20 cellular contexts compared by ENCODE assay signal in the genomic region with DNA sequence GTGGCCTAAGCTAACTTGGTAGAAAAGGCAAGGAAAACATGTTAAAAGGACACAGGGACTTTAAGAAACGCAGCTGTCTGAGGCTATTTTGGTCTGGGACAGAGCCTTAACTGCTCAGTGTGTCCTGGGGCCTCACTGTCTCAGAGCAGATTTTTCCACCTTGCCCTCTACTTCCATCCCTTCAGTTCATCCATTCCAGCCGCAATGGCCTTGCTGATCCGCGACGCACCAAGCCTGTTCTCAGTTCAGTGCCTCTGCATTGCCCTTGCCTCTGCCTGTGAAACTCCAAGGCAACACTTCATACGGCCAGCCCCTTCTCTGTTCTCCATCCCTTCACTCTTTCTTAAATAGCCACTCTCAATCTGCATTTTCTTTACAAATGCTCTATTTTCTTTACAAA.
DNase-seq lines count a peak whose midpoint lies in the region; TF ChIP-seq lines count a peak whose summit lies in the region.
"Had no signal": no experiment of that assay in that cellular context is flagged by ENCODE, and none has a peak within 500 bp of the region (broad histone marks: within the 10 kb centered on the region; RNA-seq: fewer than 3 reads in every experiment).

No MANE protein-coding gene starts in this region.

- H3K4me3 Mint-ChIP-seq in nephron progenitor cell = no peak overlapping the region
- H3K4me3 Mint-ChIP-seq in activated CD4-positive, alpha-beta T cell treated with anti-CD3 and anti-CD28 coated beads, Interleukin-2, amount 10 ng/mL, durations not matched to agents 7 days and 5 days = no peak overlapping the region
- H3K4me3 Mint-ChIP-seq: HFFc6 had no signal

- peak overlapping the region; percentile 69 for H3K4me2 ChIP-seq in BLaER1
- H3K4me2 ChIP-seq in SK-N-SH = no peak overlapping the region

- H3K4me1 Mint-ChIP-seq in nephron progenitor cell = peaks cover 30% of the 10 kb centered on the region
- H3K4me1 Mint-ChIP-seq in activated CD4-positive, alpha-beta T cell treated with anti-CD3 and anti-CD28 coated beads, Interleukin-2, amount 10 ng/mL, durations not matched to agents 7 days and 5 days = peaks cover 18% of the 10 kb centered on the region

- peaks cover 26% of the 10 kb centered on the region for H3K4me1 ChIP-seq in BLaER1
- no peaks in the 10 kb centered on the region for H3K4me1 ChIP-seq in SK-N-SH (ENCODE audit: control insufficient read depth in 1 of 2, insufficient read depth in 2 of 2, low read depth in 1 of 2, low read length in 1 of 2)
- H3K4me1 ChIP-seq: BE2C, HAP-1 had no signal

- WGBS in SK-N-SH (ENCODE audit: low lambda C conversion rate) = 46% methylated on average over 6 of the region's 6 CpGs

- H3K27me3 Mint-ChIP-seq in nephron progenitor cell (ENCODE audit: low read depth, poor library complexity) = peaks cover 3% of the 10 kb centered on the region
- H3K27me3 Mint-ChIP-seq in activated CD4-positive, alpha-beta T cell treated with anti-CD3 and anti-CD28 coated beads, Interleukin-2, amount 10 ng/mL, durations not matched to agents 7 days and 5 days = peaks cover 65% of the 10 kb centered on the region

- CTCF ChIA-PET in SK-N-SH (lab: Yijun Ruan, JAX) = no interaction called here
- CTCF ChIA-PET in activated CD4-positive, alpha-beta T cell treated with anti-CD3 and anti-CD28 coated beads, Interleukin-2, amount 10 ng/mL, durations not matched to agents 7 days and 5 days (lab: Charles Lee) = no interaction called here

- no peaks in the 10 kb centered on the region for H3K9me2 ChIP-seq in SK-N-SH

- no peaks in the 10 kb centered on the region for H3F3A ChIP-seq in SK-N-SH (replicated peaks; ENCODE audit: insufficient read depth)

- no peak for TF ChIP-seq CTCF in nephron progenitor cell (IDR thresholded peaks at IDR 0.05)
- no peak for TF ChIP-seq CTCF in SK-N-SH (IDR thresholded peaks at IDR 0.05)

- H3K27ac Mint-ChIP-seq in nephron progenitor cell = peak overlapping the region; percentile 7
- no peak overlapping the region for H3K27ac Mint-ChIP-seq in activated CD4-positive, alpha-beta T cell treated with anti-CD3 and anti-CD28 coated beads, Interleukin-2, amount 10 ng/mL, durations not matched to agents 7 days and 5 days
- H3K27ac Mint-ChIP-seq: HFFc6 had no signal

- no peak overlapping the region for H3K9ac ChIP-seq in BLaER1
- H3K9ac ChIP-seq in SK-N-MC (ENCODE audit: insufficient read length) = no peak overlapping the region
- no peak overlapping the region for H3K9ac ChIP-seq in SK-N-SH

- H3K36me3 Mint-ChIP-seq in nephron progenitor cell (ENCODE audit: low read depth) = no peaks in the 10 kb centered on the region
- H3K36me3 Mint-ChIP-seq in activated CD4-positive, alpha-beta T cell treated with anti-CD3 and anti-CD28 coated beads, Interleukin-2, amount 10 ng/mL, durations not matched to agents 7 days and 5 days (ENCODE audit: low read depth) = no peaks in the 10 kb centered on the region
- H3K36me3 Mint-ChIP-seq: CD4-positive, CD25-positive, alpha-beta regulatory T cell had no signal

- H3K9me3 ChIP-seq in BLaER1 = no peaks in the 10 kb centered on the region
- no peaks in the 10 kb centered on the region for H3K9me3 ChIP-seq in SK-N-MC (ENCODE audit: low read depth, low read length)
- no peaks in the 10 kb centered on the region for H3K9me3 ChIP-seq in SK-N-SH
- H3K9me3 ChIP-seq: BE2C, HAP-1 had no signal

- no peaks in the 10 kb centered on the region for H4K20me1 ChIP-seq in BLaER1
- no peaks in the 10 kb centered on the region for H4K20me1 ChIP-seq in SK-N-SH (ENCODE audit: insufficient read depth)

- no peaks in the 10 kb centered on the region for H3K79me2 ChIP-seq in SK-N-SH (ENCODE audit: insufficient read depth)

- no peaks in the 10 kb centered on the region for H3K9me3 Mint-ChIP-seq in nephron progenitor cell
- H3K9me3 Mint-ChIP-seq in activated CD4-positive, alpha-beta T cell treated with anti-CD3 and anti-CD28 coated beads, Interleukin-2, amount 10 ng/mL, durations not matched to agents 7 days and 5 days = peaks cover 8% of the 10 kb centered on the region
- H3K9me3 Mint-ChIP-seq: HFFc6 had no signal

- H3K27me3 ChIP-seq in BLaER1 (0 out of 2 replicates have a peak, but pooled peaks cover 4% of the 10 kb centered on the region), SK-N-SH (ENCODE audit: insufficient read depth) (0 out of 2 replicates have a peak, but pooled peaks cover 7% of the 10 kb centered on the region)
- H3K27me3 ChIP-seq: BE2C had no signal

- no peak overlapping the region for H2AFZ ChIP-seq in SK-N-SH (ENCODE audit: low read depth)

- H3K4me3 ChIP-seq in BLaER1 (no peak overlapping the region), SK-N-MC (peak overlapping the region; percentile 69), SK-N-SH (ENCODE audit: low read depth in 2 of 2, low read length in 1 of 2) (no peak overlapping the region)
- H3K4me3 ChIP-seq: HAP-1 had no signal

- H3K27ac ChIP-seq in BLaER1 (no peak overlapping the region), SK-N-MC (no peak overlapping the region), SK-N-SH (ENCODE audit: low read depth in 2 of 2, low read length in 1 of 2) (no peak overlapping the region)

- DNase-seq in SK-N-MC (ENCODE audit: low read depth, low spot score) = no peak
- DNase-seq in left kidney (ENCODE audit: low read depth, low spot score) = peak; percentile 35
- DNase-seq in nephron progenitor cell = peak; percentile 17
- no peak for DNase-seq in amniotic stem cell (lab: John Stamatoyannopoulos, UW)
- no peak for DNase-seq in SK-N-SH
- DNase-seq in activated CD4-positive, alpha-beta T cell treated with anti-CD3 and anti-CD28 coated beads, Interleukin-2, amount 10 ng/mL, durations not matched to agents 7 days and 5 days = no peak
- DNase-seq: 8988T, ACHN, BE2C, DMS153, NCI-H1105 treated with DMSO at 0.1 percent for 48 hours, NCI-H146, NCI-H1930, NCI-H2107, NCI-H524, NCI-H748 treated with DMSO at 0.1 percent for 48 hours had no signal

- POLR2A ChIA-PET in SK-N-SH (lab: Yijun Ruan, JAX) = no interaction called here
- POLR2A ChIA-PET in activated CD4-positive, alpha-beta T cell treated with anti-CD3 and anti-CD28 coated beads, Interleukin-2, amount 10 ng/mL, durations not matched to agents 7 days and 5 days (lab: Charles Lee) = no interaction called here

- H3K36me3 ChIP-seq in BLaER1 = no peaks in the 10 kb centered on the region
- no peaks in the 10 kb centered on the region for H3K36me3 ChIP-seq in SK-N-MC (ENCODE audit: insufficient read depth, low read length)
- H3K36me3 ChIP-seq in SK-N-SH (replicated peaks in 1 of 2; ENCODE audit: control insufficient read depth in 1 of 2, insufficient read depth in 2 of 2, low read length in 1 of 2) = no peaks in the 10 kb centered on the region
- H3K36me3 ChIP-seq: BE2C, HAP-1 had no signal

- TF ChIP-seq RAD21 in SK-N-SH (IDR thresholded peaks at IDR 0.05; ENCODE audit: low read length) = no peak

- no peak for TF ChIP-seq EP300 in SK-N-SH (IDR thresholded peaks at IDR 0.05; ENCODE audit: borderline replicate concordance in 1 of 2, low read depth in 1 of 2, low read length in 1 of 2)

TF ChIP-seq in SK-N-SH, 30 proteins besides CTCF, POLR2A, EP300 and RAD21 (continues in another document):
- no peak for TF ChIP-seq CHD2 (IDR thresholded peaks at IDR 0.05; ENCODE audit: low read length, partially characterized antibody)
- no peak for TF ChIP-seq EZH2phosphoT487 (IDR thresholded peaks at IDR 0.05; ENCODE audit: borderline replicate concordance, low read depth)
- no peak for TF ChIP-seq JUND (IDR thresholded peaks at IDR 0.05)
- TF ChIP-seq RXRA (IDR thresholded peaks at IDR 0.05; ENCODE audit: borderline replicate concordance, low read depth) = no peak
- no peak for TF ChIP-seq GABPA (IDR thresholded peaks at IDR 0.05; ENCODE audit: low read depth)
- TF ChIP-seq ELF1 (IDR thresholded peaks at IDR 0.05) = no peak
- TF ChIP-seq RCOR1 (IDR thresholded peaks at IDR 0.05; ENCODE audit: low read length) = no peak
- TF ChIP-seq, protein P1, sequence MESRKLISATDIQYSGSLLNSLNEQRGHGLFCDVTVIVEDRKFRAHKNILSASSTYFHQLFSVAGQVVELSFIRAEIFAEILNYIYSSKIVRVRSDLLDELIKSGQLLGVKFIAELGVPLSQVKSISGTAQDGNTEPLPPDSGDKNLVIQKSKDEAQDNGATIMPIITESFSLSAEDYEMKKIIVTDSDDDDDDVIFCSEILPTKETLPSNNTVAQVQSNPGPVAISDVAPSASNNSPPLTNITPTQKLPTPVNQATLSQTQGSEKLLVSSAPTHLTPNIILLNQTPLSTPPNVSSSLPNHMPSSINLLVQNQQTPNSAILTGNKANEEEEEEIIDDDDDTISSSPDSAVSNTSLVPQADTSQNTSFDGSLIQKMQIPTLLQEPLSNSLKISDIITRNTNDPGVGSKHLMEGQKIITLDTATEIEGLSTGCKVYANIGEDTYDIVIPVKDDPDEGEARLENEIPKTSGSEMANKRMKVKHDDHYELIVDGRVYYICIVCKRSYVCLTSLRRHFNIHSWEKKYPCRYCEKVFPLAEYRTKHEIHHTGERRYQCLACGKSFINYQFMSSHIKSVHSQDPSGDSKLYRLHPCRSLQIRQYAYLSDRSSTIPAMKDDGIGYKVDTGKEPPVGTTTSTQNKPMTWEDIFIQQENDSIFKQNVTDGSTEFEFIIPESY (IDR thresholded peaks at IDR 0.05; ENCODE audit: borderline replicate concordance, low read depth) = no peak
- TF ChIP-seq, protein P2, sequence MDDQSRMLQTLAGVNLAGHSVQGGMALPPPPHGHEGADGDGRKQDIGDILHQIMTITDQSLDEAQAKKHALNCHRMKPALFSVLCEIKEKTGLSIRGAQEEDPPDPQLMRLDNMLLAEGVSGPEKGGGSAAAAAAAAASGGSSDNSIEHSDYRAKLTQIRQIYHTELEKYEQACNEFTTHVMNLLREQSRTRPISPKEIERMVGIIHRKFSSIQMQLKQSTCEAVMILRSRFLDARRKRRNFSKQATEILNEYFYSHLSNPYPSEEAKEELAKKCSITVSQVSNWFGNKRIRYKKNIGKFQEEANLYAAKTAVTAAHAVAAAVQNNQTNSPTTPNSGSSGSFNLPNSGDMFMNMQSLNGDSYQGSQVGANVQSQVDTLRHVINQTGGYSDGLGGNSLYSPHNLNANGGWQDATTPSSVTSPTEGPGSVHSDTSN (IDR thresholded peaks at IDR 0.05) = no peak
- TF ChIP-seq FOSL2 (IDR thresholded peaks at IDR 0.05; ENCODE audit: borderline replicate concordance, low read depth) = no peak
- TF ChIP-seq, protein P3, sequence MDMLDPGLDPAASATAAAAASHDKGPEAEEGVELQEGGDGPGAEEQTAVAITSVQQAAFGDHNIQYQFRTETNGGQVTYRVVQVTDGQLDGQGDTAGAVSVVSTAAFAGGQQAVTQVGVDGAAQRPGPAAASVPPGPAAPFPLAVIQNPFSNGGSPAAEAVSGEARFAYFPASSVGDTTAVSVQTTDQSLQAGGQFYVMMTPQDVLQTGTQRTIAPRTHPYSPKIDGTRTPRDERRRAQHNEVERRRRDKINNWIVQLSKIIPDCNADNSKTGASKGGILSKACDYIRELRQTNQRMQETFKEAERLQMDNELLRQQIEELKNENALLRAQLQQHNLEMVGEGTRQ (IDR thresholded peaks at IDR 0.05; ENCODE audit: borderline replicate concordance, low read depth, low read length) = no peak
- TF ChIP-seq TAF1 (IDR thresholded peaks at IDR 0.05; ENCODE audit: borderline replicate concordance, low read depth, low read length) = no peak
- no peak for TF ChIP-seq MXI1 (IDR thresholded peaks at IDR 0.05; ENCODE audit: low read depth, low read length)

Comparison
In these comparisons a context has a peak if more than half of its experiments do, and no peak if none do; other contexts are left out.
1. DNase-seq: peak in left kidney (single experiment) and nephron progenitor cell (single experiment); none in SK-N-MC (single experiment), amniotic stem cell (single experiment), SK-N-SH (single experiment) and activated CD4-positive, alpha-beta T cell treated with anti-CD3 and anti-CD28 coated beads, Interleukin-2, amount 10 ng/mL, durations not matched to agents 7 days and 5 days (single experiment).